Comparison of ENCODE assay signal across 23 cellular contexts in the genomic region with DNA sequence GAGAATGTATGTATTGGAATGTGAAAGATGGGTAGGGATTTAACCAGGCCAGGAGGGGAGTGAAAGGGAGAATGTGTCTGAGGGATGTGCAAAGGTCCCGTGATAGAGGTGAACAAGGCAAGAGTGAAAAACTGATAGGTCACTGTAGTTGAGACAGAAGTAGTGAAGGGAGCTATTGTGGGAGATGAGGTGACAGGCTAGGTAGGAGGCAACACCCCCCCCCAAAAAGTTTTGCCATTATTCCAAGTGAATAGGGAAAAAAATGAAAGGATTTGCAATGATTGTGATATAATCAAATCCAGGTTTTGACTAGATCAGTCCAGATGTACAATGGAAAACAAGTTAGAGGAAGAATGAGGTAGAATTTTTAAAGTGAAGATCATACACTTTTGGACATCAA.
"Had no signal": no experiment of that assay in that cellular context is flagged by ENCODE, and none has a peak within 500 bp of the region (broad histone marks: within the 10 kb centered on the region; RNA-seq: fewer than 3 reads in every experiment).

No MANE protein-coding gene starts in this region.

- FAIRE-seq: urothelium cell line had no signal

- ATAC-seq: stimulated activated effector memory CD8-positive, alpha-beta T cell treated with anti-CD3 and anti-CD28 coated beads, Interleukin-12 subunit alpha, Interleukin-12 subunit beta, amount 100 ng/mL, for 72 hours; stimulated activated memory B cell treated with anti-CD40 and anti-IgM and Interleukin-4, amounts not matched to agents 10 μg/mL and 1 μg/mL and 100 μg/mL, for 72 hours; stimulated activated naive B cell treated with anti-CD40 and anti-IgM and Interleukin-4, amounts not matched to agents 10 μg/mL and 1 μg/mL and 100 μg/mL, for 72 hours; stimulated activated naive CD8-positive, alpha-beta T cell treated with anti-CD3 and anti-CD28 coated beads, Interleukin-15, amount 100 ng/mL, for 72 hours; stimulated activated naive CD8-positive, alpha-beta T cell treated with anti-CD3 and anti-CD28 coated beads, Interleukin-15, Interleukin-2, amounts not matched to agents 100 U/mL and 50 U/mL, for 24 hours; upper lobe of right lung had no signal

- DNase-seq: stimulated activated CD4-positive, alpha-beta T cell treated with anti-CD3 and anti-CD28 coated beads, Interleukin-2, amount 100 ng/mL, for 48 hours; stimulated activated CD4-positive, alpha-beta T cell treated with anti-CD3 and anti-CD28 coated beads, Interleukin-4, amount 100 ng/mL, for 1 hour; stimulated activated CD4-positive, alpha-beta T cell treated with anti-CD3 and anti-CD28 coated beads, Interleukin-4, amount 100 ng/mL, for 24 hours; stimulated activated CD4-positive, alpha-beta T cell treated with anti-CD3 and anti-CD28 coated beads, Interleukin-4, amount 100 ng/mL, for 4 hours; stimulated activated CD8-positive, alpha-beta memory T cell treated with anti-CD3 and anti-CD28 coated beads, Interleukin-4, amount 100 ng/mL, for 48 hours; stimulated activated naive B cell treated with anti-CD40 and anti-IgM and Interleukin-4, amounts not matched to agents 10 μg/mL and 1 μg/mL and 100 μg/mL, for 72 hours; stimulated activated naive CD4-positive, alpha-beta T cell; stimulated activated naive CD4-positive, alpha-beta T cell treated with Interleukin-2 at 50 U/mL for 16 hours; stimulated activated naive CD8-positive, alpha-beta T cell treated with anti-CD3 and anti-CD28 coated beads, Interleukin-15, amount 100 ng/mL, for 72 hours; stimulated activated naive CD8-positive, alpha-beta T cell treated with anti-CD3 and anti-CD28 coated beads, Interleukin-15, Interleukin-2, amounts not matched to agents 100 U/mL and 50 U/mL, for 24 hours; stomach; substantia nigra; testis; thyroid gland; tibial artery; transverse colon; trophoblast cell; upper lobe of left lung; upper lobe of right lung; uterus had no signal
